In genomic region chr9:121942866-121943265, GRCh38 we compare ENCODE assay signal across 22 cellular contexts.
DNase-seq lines count a peak whose midpoint lies in the region; ATAC-seq and TF ChIP-seq lines count a peak whose summit lies in the region.
"Had no signal": no experiment of that assay in that cellular context is flagged by ENCODE, and none has a peak within 500 bp of the region (broad histone marks: within the 10 kb centered on the region; RNA-seq: fewer than 3 reads in every experiment).

No MANE protein-coding gene starts in this region.

- no peak overlapping the region for H3K4me3 Mint-ChIP-seq in H9
- H3K4me3 Mint-ChIP-seq in GM23338, result no peak overlapping the region

- no CpG with 5 or more reads among the region's 12 CpGs for WGBS in H9 (ENCODE audit: extremely low coverage, insufficient read length, low lambda C conversion rate)
- WGBS in sigmoid colon, 2 donors, result 92 to 93% methylated on average over 12 of the region's 12 CpGs

- H4K91ac ChIP-seq in H9 (ENCODE audit: insufficient read length, low read depth, low read length), result no peak overlapping the region

- peaks cover 14 to 21% of the 10 kb centered on the region in 2 experiments for H3K4me1 Mint-ChIP-seq in H9
- peaks cover 22% of the 10 kb centered on the region for H3K4me1 Mint-ChIP-seq in GM23338

- H3K27ac ChIP-seq in BLaER1 treated with 17β-estradiol and CSF1 and Interleukin-3, amounts not matched to agents 10 nM and 100 nM, result peak overlapping the region in 2 of 11 experiments; percentile 39 to 65; a peak in 5 of 22 replicates
- H3K27ac ChIP-seq in Karpas-422 (ENCODE audit: low read length), result peak overlapping the region; percentile 100
- H3K27ac ChIP-seq in SU-DHL-6 (ENCODE audit: low read depth, low read length), result peak overlapping the region; percentile 96
- H3K27ac ChIP-seq in parathyroid adenoma, result no peak overlapping the region
- H3K27ac ChIP-seq in H9 (ENCODE audit: insufficient read length, low read depth, low read length), result no peak overlapping the region
- no peak overlapping the region for H3K27ac ChIP-seq in GM23338 (ENCODE audit: low read depth)
- H3K27ac ChIP-seq in sigmoid colon, result no peak overlapping the region
- H3K27ac ChIP-seq: C4-2B, GM23248 had no signal

- TF ChIP-seq EP300 in sigmoid colon (IDR thresholded peaks at IDR 0.05), result no peak

- peaks cover 37% of the 10 kb centered on the region for H3F3A ChIP-seq in SU-DHL-6 (ENCODE audit: insufficient read depth)
- no peaks in the 10 kb centered on the region for H3F3A ChIP-seq in GM23338 (replicated peaks; ENCODE audit: low read depth)

- no peak overlapping the region for H3K14ac ChIP-seq in H9 (ENCODE audit: insufficient read depth, low read length)

- no peak overlapping the region for H2BK5ac ChIP-seq in H9 (ENCODE audit: insufficient read length, low read length)

- H3K79me2 ChIP-seq in Karpas-422 (ENCODE audit: low read length), result no peaks in the 10 kb centered on the region
- H3K79me2 ChIP-seq in SU-DHL-6 (ENCODE audit: insufficient read depth, low read length), result no peaks in the 10 kb centered on the region
- no peaks in the 10 kb centered on the region for H3K79me2 ChIP-seq in parathyroid adenoma
- H3K79me2 ChIP-seq in H9 (ENCODE audit: insufficient read depth, low read length), result no peaks in the 10 kb centered on the region
- no peaks in the 10 kb centered on the region for H3K79me2 ChIP-seq in GM23338 (replicated peaks; ENCODE audit: insufficient read depth)

- intact Hi-C loops in sigmoid colon (cut with DNase I), result no loop called here

- H3K4ac ChIP-seq in H9 (ENCODE audit: low read depth, low read length), result no peak overlapping the region

- H2BK12ac ChIP-seq in H9 (ENCODE audit: insufficient read length, low read depth, low read length), result no peak overlapping the region

- H3K27ac Mint-ChIP-seq in H9, result no peak overlapping the region
- no peak overlapping the region for H3K27ac Mint-ChIP-seq in GM23338

- H4K20me1 ChIP-seq in BLaER1 treated with 17β-estradiol and CSF1 and Interleukin-3, amounts not matched to agents 10 nM and 100 nM, result no peaks in the 10 kb centered on the region
- H4K20me1 ChIP-seq in Karpas-422 (ENCODE audit: insufficient read depth, low read depth, low read length), result no peaks in the 10 kb centered on the region
- no peaks in the 10 kb centered on the region for H4K20me1 ChIP-seq in SU-DHL-6 (ENCODE audit: low read depth, low read length)
- no peaks in the 10 kb centered on the region for H4K20me1 ChIP-seq in H9 (ENCODE audit: control insufficient read depth, insufficient read depth, insufficient read length)
- no peaks in the 10 kb centered on the region for H4K20me1 ChIP-seq in GM23338 (replicated peaks; ENCODE audit: insufficient read depth)

- no peak for TF ChIP-seq POLR2A in sigmoid colon (IDR thresholded peaks at IDR 0.05)

- no peak overlapping the region for H3T11ph ChIP-seq in H9 (ENCODE audit: low read length)

- 0 out of 22 replicates have a peak, but pooled peaks cover 0 to 3% (median 0%) of the 10 kb centered on the region in 11 experiments for H3K27me3 ChIP-seq in BLaER1 treated with 17β-estradiol and CSF1 and Interleukin-3, amounts not matched to agents 10 nM and 100 nM
- H3K27me3 ChIP-seq in Karpas-422 (ENCODE audit: low read length), result no peaks in the 10 kb centered on the region
- H3K27me3 ChIP-seq in SU-DHL-6 (ENCODE audit: low read length), result no peaks in the 10 kb centered on the region
- H3K27me3 ChIP-seq in parathyroid adenoma (ENCODE audit: control insufficient read depth, insufficient read depth, low read length), result no peaks in the 10 kb centered on the region
- H3K27me3 ChIP-seq in H9 (ENCODE audit: insufficient read depth, low read length), result no peaks in the 10 kb centered on the region
- H3K27me3 ChIP-seq in GM23338 (ENCODE audit: insufficient read depth), result no peaks in the 10 kb centered on the region
- no peaks in the 10 kb centered on the region for H3K27me3 ChIP-seq in sigmoid colon

- peaks cover 11 to 86% (median 67%) of the 10 kb centered on the region in 10 experiments; a peak in 19 of 20 replicates for H3K4me1 ChIP-seq in BLaER1 treated with 17β-estradiol and CSF1 and Interleukin-3, amounts not matched to agents 10 nM and 100 nM
- H3K4me1 ChIP-seq in Karpas-422 (ENCODE audit: low read length), result peaks cover 100% of the 10 kb centered on the region
- H3K4me1 ChIP-seq in parathyroid adenoma, result peaks cover 3% of the 10 kb centered on the region
- peaks cover 2% of the 10 kb centered on the region; the same call in 1 of the 2 replicates for H3K4me1 ChIP-seq in H9 (ENCODE audit: insufficient read depth, low read length)
- H3K4me1 ChIP-seq in GM23338 (ENCODE audit: insufficient read depth), result peaks cover 14% of the 10 kb centered on the region
- H3K4me1 ChIP-seq in sigmoid colon, result no peaks in the 10 kb centered on the region

- H3K36me3 Mint-ChIP-seq in H9 (ENCODE audit: insufficient read depth in 1 of 3, low read depth in 3 of 3) (no peaks in the 10 kb centered on the region), GM23338 (ENCODE audit: low read depth) (no peaks in the 10 kb centered on the region)

- no peak overlapping the region for H3K18ac ChIP-seq in H9 (ENCODE audit: insufficient read length, low read depth, low read length)

- DNase-seq in Karpas-422 (peak; percentile 82), H9 (no peak), GM23338 (ENCODE audit: low spot score) (no peak), sigmoid colon (no peak)
- DNase-seq: Calu3, DMS79 treated with DMSO at 0.1 percent for 48 hours, GM23248, HCEC 1CT, Kasumi-1, NCI-H1105, NCI-H146, NCI-H1930, NCI-H2107, NCI-H446, NCI-H524 treated with DMSO at 0.1 percent for 48 hours, NCI-H774, RPMI8226, SHP77 had no signal

- no peaks in the 10 kb centered on the region for H3K9me3 ChIP-seq in BLaER1 treated with 17β-estradiol and CSF1 and Interleukin-3, amounts not matched to agents 10 nM and 100 nM (replicated peaks in 1 of 11)
- no peaks in the 10 kb centered on the region for H3K9me3 ChIP-seq in Karpas-422 (ENCODE audit: low read length)
- H3K9me3 ChIP-seq in SU-DHL-6 (ENCODE audit: insufficient read depth, low read length), result no peaks in the 10 kb centered on the region
- no peaks in the 10 kb centered on the region for H3K9me3 ChIP-seq in parathyroid adenoma (ENCODE audit: control insufficient read depth, low read length)
- H3K9me3 ChIP-seq in H9 (ENCODE audit: control insufficient read depth, low read depth, low read length), result no peaks in the 10 kb centered on the region
- H3K9me3 ChIP-seq in sigmoid colon, result no peaks in the 10 kb centered on the region

- H2AFZ ChIP-seq in Karpas-422 (ENCODE audit: low read length) (no peak overlapping the region), SU-DHL-6 (ENCODE audit: low read depth, low read length, severe bottlenecking) (no peak overlapping the region), parathyroid adenoma (no peak overlapping the region), H9 (ENCODE audit: low read length) (no peak overlapping the region), GM23338 (no peak overlapping the region)
- H2AFZ ChIP-seq: GM23248 had no signal

- H2BK120ac ChIP-seq in H9 (ENCODE audit: low read depth, low read length, poor library complexity, severe bottlenecking), result no peak overlapping the region

- no peak overlapping the region for H4K8ac ChIP-seq in H9 (replicated peaks; ENCODE audit: insufficient read length, low read depth, low read length)

- H4K5ac ChIP-seq in H9 (ENCODE audit: insufficient read length, low read depth, low read length), result no peak overlapping the region

- H3K36me3 ChIP-seq in BLaER1 treated with 17β-estradiol and CSF1 and Interleukin-3, amounts not matched to agents 10 nM and 100 nM, result no peaks in the 10 kb centered on the region
- H3K36me3 ChIP-seq in Karpas-422 (ENCODE audit: insufficient read depth, low read length) (no peaks in the 10 kb centered on the region), SU-DHL-6 (ENCODE audit: low read length) (no peaks in the 10 kb centered on the region), parathyroid adenoma (ENCODE audit: control insufficient read depth, insufficient read depth, low read length) (no peaks in the 10 kb centered on the region), GM23338 (ENCODE audit: insufficient read depth) (no peaks in the 10 kb centered on the region), sigmoid colon (peaks cover 0 to 10% (median 0%) of the 10 kb centered on the region in 4 donors)

- no peak for ATAC-seq in GM23338

- H3K9ac ChIP-seq in BLaER1 treated with 17β-estradiol and CSF1 and Interleukin-3, amounts not matched to agents 10 nM and 100 nM, result peak overlapping the region in 1 of 11 experiments; percentile 22; a peak in 1 of 22 replicates
- peak overlapping the region; percentile 66 for H3K9ac ChIP-seq in Karpas-422 (ENCODE audit: low read length)
- H3K9ac ChIP-seq in SU-DHL-6 (ENCODE audit: low read length), result peak overlapping the region; percentile 39
- H3K9ac ChIP-seq in parathyroid adenoma, result no peak overlapping the region
- H3K9ac ChIP-seq in H9 (ENCODE audit: extremely low read depth, insufficient read length, low read length), result no peak overlapping the region
- H3K9ac ChIP-seq: GM23248 had no signal

- H3K9me2 ChIP-seq in Karpas-422 (replicated peaks; ENCODE audit: insufficient read depth, low read length) (no peaks in the 10 kb centered on the region), SU-DHL-6 (replicated peaks; ENCODE audit: insufficient read depth, low read length) (no peaks in the 10 kb centered on the region), GM23338 (ENCODE audit: insufficient read depth) (no peaks in the 10 kb centered on the region)

- no peak overlapping the region for H3K4me3 ChIP-seq in BLaER1 treated with 17β-estradiol and CSF1 and Interleukin-3, amounts not matched to agents 10 nM and 100 nM
- H3K4me3 ChIP-seq in Karpas-422 (ENCODE audit: low read length) (peak overlapping the region; percentile 56), SU-DHL-6 (ENCODE audit: insufficient read depth, low read length, poor library complexity, severe bottlenecking) (peak overlapping the region; percentile 11), parathyroid adenoma (ENCODE audit: low read depth, low read length) (peak overlapping the region; percentile 4), GM23338 (no peak overlapping the region), sigmoid colon (no peak overlapping the region)
- H3K4me3 ChIP-seq: GM23248 had no signal

- no peaks in the 10 kb centered on the region for H3K23me2 ChIP-seq in H9 (ENCODE audit: insufficient read length, low read depth, low read length, poor library complexity, severe bottlenecking)

- peak overlapping the region; percentile 3 to 74 (median 47); a peak in 17 of 22 replicates for H3K4me2 ChIP-seq in BLaER1 treated with 17β-estradiol and CSF1 and Interleukin-3, amounts not matched to agents 10 nM and 100 nM
- H3K4me2 ChIP-seq in Karpas-422 (ENCODE audit: low read depth, low read length, poor library complexity, severe bottlenecking), result peak overlapping the region; percentile 61
- peak overlapping the region; percentile 75 for H3K4me2 ChIP-seq in SU-DHL-6 (ENCODE audit: low read depth, low read length, poor library complexity, severe bottlenecking)
- no peak overlapping the region for H3K4me2 ChIP-seq in parathyroid adenoma (ENCODE audit: low read length)
- H3K4me2 ChIP-seq in H9 (ENCODE audit: insufficient read depth, insufficient read length, low read length), result no peak overlapping the region
- no peak overlapping the region for H3K4me2 ChIP-seq in GM23338

- H3K27me3 Mint-ChIP-seq in H9 (ENCODE audit: low read depth) (no peaks in the 10 kb centered on the region), GM23338 (ENCODE audit: insufficient read depth, low read depth, poor library complexity) (peaks cover 6% of the 10 kb centered on the region)

- no peak overlapping the region for H2BK15ac ChIP-seq in H9 (ENCODE audit: low read depth, low read length)

- H2BK20ac ChIP-seq in H9 (ENCODE audit: low read depth, low read length, poor library complexity, severe bottlenecking), result no peak overlapping the region

- H3K23ac ChIP-seq in H9 (ENCODE audit: insufficient read length, low read depth, low read length), result no peak overlapping the region

- TF ChIP-seq CTCF in SU-DHL-6 (IDR thresholded peaks at IDR 0.05; ENCODE audit: insufficient read depth, low read length, poor library complexity, severe bottlenecking), result no peak
- no peak for TF ChIP-seq CTCF in parathyroid adenoma (IDR thresholded peaks at IDR 0.05)
- no peak for TF ChIP-seq CTCF in H9 (conservative IDR thresholded peaks at IDR 0.05)
- TF ChIP-seq CTCF in GM23338 (conservative IDR thresholded peaks at IDR 0.05; ENCODE audit: low read depth in 2 of 2), result no peak
- TF ChIP-seq CTCF in sigmoid colon (IDR thresholded peaks at IDR 0.05), result no peak

- no peak overlapping the region for H2AK5ac ChIP-seq in H9 (ENCODE audit: insufficient read length, low read length)

- no peak overlapping the region for H3K56ac ChIP-seq in H9 (ENCODE audit: insufficient read length, low read depth, low read length)

- no peaks in the 10 kb centered on the region for H3K79me1 ChIP-seq in H9 (ENCODE audit: insufficient read depth, low read depth, low read length, poor library complexity, severe bottlenecking)

- H3K9me3 Mint-ChIP-seq in H9, result no peaks in the 10 kb centered on the region
- no peaks in the 10 kb centered on the region for H3K9me3 Mint-ChIP-seq in GM23338

Comparison
In these comparisons a context has a peak if more than half of its experiments do, and no peak if none do; other contexts are left out.
1. H3K27ac ChIP-seq: peak in Karpas-422 (single experiment) and SU-DHL-6 (single experiment); none in parathyroid adenoma (single experiment), H9 (single experiment), GM23338 (single experiment) and sigmoid colon (0 of 4).
2. H3K4me2 ChIP-seq: peak in BLaER1 treated with 17β-estradiol and CSF1 and Interleukin-3, amounts not matched to agents 10 nM and 100 nM (11 of 11), Karpas-422 (single experiment) and SU-DHL-6 (single experiment); none in parathyroid adenoma (single experiment), H9 (single experiment) and GM23338 (single experiment).
3. H3K4me3 ChIP-seq: peak in Karpas-422 (single experiment), SU-DHL-6 (single experiment) and parathyroid adenoma (single experiment); none in BLaER1 treated with 17β-estradiol and CSF1 and Interleukin-3, amounts not matched to agents 10 nM and 100 nM (0 of 10), GM23338 (single experiment) and sigmoid colon (0 of 4).
4. H3K9ac ChIP-seq: peak in Karpas-422 (single experiment) and SU-DHL-6 (single experiment); none in parathyroid adenoma (single experiment) and H9 (single experiment).